8 cellular contexts compared by ENCODE assay signal in genomic region chr17:64534187-64534586, GRCh38. TPM values are rescaled to one million over a fixed set of nuclear protein-coding genes. Genes with fewer than 3 reads are reported as not detected.
DNase-seq lines count a peak whose midpoint lies in the region; ATAC-seq and TF ChIP-seq lines count a peak whose summit lies in the region.

No MANE protein-coding gene starts in this region.

- no peaks in the 10 kb centered on the region for H3K9me3 Mint-ChIP-seq in activated T-cell treated with anti-CD3 and anti-CD28 coated beads, Interleukin-2, amount 50 U/mL, for 72 hours
- no peaks in the 10 kb centered on the region for H3K9me3 Mint-ChIP-seq in stimulated activated naive B cell treated with anti-CD40 and anti-IgM and Interleukin-4, amounts not matched to agents 10 μg/mL and 1 μg/mL and 100 μg/mL, for 72 hours

- in situ Hi-C loops in Panc1 (cut with HindIII; ENCODE audit: low pct_unique_long_range_greater_than_20kb, low sequenced_read_pairs) = no loop called here

- H3K4me3 ChIP-seq in Panc1 (ENCODE audit: low read depth in 2 of 2, low read length in 2 of 2) = no peak overlapping the region
- no peak overlapping the region for H3K4me3 ChIP-seq in epithelial cell of esophagus (ENCODE audit: low read length)
- H3K4me3 ChIP-seq in colonic mucosa = no peak overlapping the region

- peak; percentile 44 for ATAC-seq in activated T-cell treated with anti-CD3 and anti-CD28 coated beads, Interleukin-2, amount 50 U/mL, for 72 hours (replicated peaks in 1 of 2)
- no peak for ATAC-seq in Panc1
- peak; percentile 50 to 52 for ATAC-seq in stimulated activated naive B cell treated with anti-CD40 and anti-IgM and Interleukin-4, amounts not matched to agents 10 μg/mL and 1 μg/mL and 100 μg/mL, for 72 hours (replicated peaks)
- ATAC-seq in omental fat pad (ENCODE audit: low FRiP score) = no peak

- H3K4me1 ChIP-seq in Panc1 (ENCODE audit: control insufficient read depth, insufficient read depth, low read length) (no peaks in the 10 kb centered on the region), colonic mucosa (no peaks in the 10 kb centered on the region)

- H3K4me1 Mint-ChIP-seq in activated T-cell treated with anti-CD3 and anti-CD28 coated beads, Interleukin-2, amount 50 U/mL, for 72 hours (ENCODE audit: low read depth) = no peaks in the 10 kb centered on the region
- peaks cover 10 to 25% of the 10 kb centered on the region in 2 donors for H3K4me1 Mint-ChIP-seq in stimulated activated naive B cell treated with anti-CD40 and anti-IgM and Interleukin-4, amounts not matched to agents 10 μg/mL and 1 μg/mL and 100 μg/mL, for 72 hours

- peak overlapping the region; percentile 81 for H3K27ac Mint-ChIP-seq in activated T-cell treated with anti-CD3 and anti-CD28 coated beads, Interleukin-2, amount 50 U/mL, for 72 hours
- H3K27ac Mint-ChIP-seq in stimulated activated naive B cell treated with anti-CD40 and anti-IgM and Interleukin-4, amounts not matched to agents 10 μg/mL and 1 μg/mL and 100 μg/mL, for 72 hours = peak overlapping the region; percentile 72

- CTCF ChIA-PET in Panc1 (lab: Charles Lee) = no interaction called here

- no TSS peak for BruUV-seq in Panc1 (replicated peaks; lab: Mats Ljungman, UMichigan)

- POLR2A ChIA-PET in Panc1 (lab: Charles Lee) = no interaction called here

- intact Hi-C loops in Panc1 (cut with micrococcal nuclease; ENCODE audit: unreplicated experiment) = no loop called here
- intact Hi-C loops in colonic mucosa (cut with DNase I) = no loop called here

- H3K9ac ChIP-seq in colonic mucosa (ENCODE audit: low read depth in 2 of 2, low read length in 2 of 2) = no peak overlapping the region

- DNase-seq in activated T-cell treated with anti-CD3 and anti-CD28 coated beads, Interleukin-2, amount 50 U/mL, for 72 hours = no peak
- no peak for DNase-seq in activated T-cell treated with anti-CD3 and anti-CD28 coated beads, Interleukin-2, amount 50 U/mL, for 1 hour
- DNase-seq in Panc1 (ENCODE audit: low read depth, low spot score) (no peak), epithelial cell of esophagus (ENCODE audit: low read depth) (peak; percentile 23), NCI-H1417 (lab: John Stamatoyannopoulos, UW) (no peak), omental fat pad (ENCODE audit: low spot score) (no peak), colonic mucosa (no peak)
- DNase-seq in stimulated activated naive B cell treated with anti-CD40 and anti-IgM and Interleukin-4, amounts not matched to agents 10 μg/mL and 1 μg/mL and 100 μg/mL, for 72 hours = no peak

- peaks cover 11 to 29% of the 10 kb centered on the region in 2 donors for H3K36me3 Mint-ChIP-seq in activated T-cell treated with anti-CD3 and anti-CD28 coated beads, Interleukin-2, amount 50 U/mL, for 72 hours (ENCODE audit: insufficient read depth in 2 of 2)
- H3K36me3 Mint-ChIP-seq in stimulated activated naive B cell treated with anti-CD40 and anti-IgM and Interleukin-4, amounts not matched to agents 10 μg/mL and 1 μg/mL and 100 μg/mL, for 72 hours = peaks cover 46 to 61% of the 10 kb centered on the region in 2 donors

- H3K9me3 ChIP-seq in Panc1 (ENCODE audit: control insufficient read depth, insufficient read depth, low read depth, low read length) = no peaks in the 10 kb centered on the region
- H3K9me3 ChIP-seq in colonic mucosa = no peaks in the 10 kb centered on the region

- H3K36me3 ChIP-seq in Panc1 (ENCODE audit: control insufficient read depth, insufficient read depth, low read length) (peaks cover 21% of the 10 kb centered on the region), colonic mucosa (peaks cover 2% of the 10 kb centered on the region)

- TF ChIP-seq CTCF in Panc1 (IDR thresholded peaks at IDR 0.05) (peak; percentile 27; the same call in 1 of the 2 replicates), epithelial cell of esophagus (IDR thresholded peaks at IDR 0.05; ENCODE audit: insufficient read depth, low read depth, low read length, missing control alignments) (peak; percentile 49), omental fat pad (IDR thresholded peaks at IDR 0.05) (no peak), colonic mucosa (IDR thresholded peaks at IDR 0.05) (no peak)

- H3K4me3 Mint-ChIP-seq in activated T-cell treated with anti-CD3 and anti-CD28 coated beads, Interleukin-2, amount 50 U/mL, for 72 hours = no peak overlapping the region
- H3K4me3 Mint-ChIP-seq in stimulated activated naive B cell treated with anti-CD40 and anti-IgM and Interleukin-4, amounts not matched to agents 10 μg/mL and 1 μg/mL and 100 μg/mL, for 72 hours = no peak overlapping the region

- H3K27me3 Mint-ChIP-seq in activated T-cell treated with anti-CD3 and anti-CD28 coated beads, Interleukin-2, amount 50 U/mL, for 72 hours (ENCODE audit: low read depth) = no peaks in the 10 kb centered on the region
- no peaks in the 10 kb centered on the region for H3K27me3 Mint-ChIP-seq in stimulated activated naive B cell treated with anti-CD40 and anti-IgM and Interleukin-4, amounts not matched to agents 10 μg/mL and 1 μg/mL and 100 μg/mL, for 72 hours

- no peak overlapping the region for H3K27ac ChIP-seq in Panc1 (ENCODE audit: low read length)
- no peak overlapping the region for H3K27ac ChIP-seq in colonic mucosa

- no peaks in the 10 kb centered on the region for H3K27me3 ChIP-seq in Panc1 (ENCODE audit: control insufficient read depth, insufficient read depth, low read length)
- H3K27me3 ChIP-seq in colonic mucosa = no peaks in the 10 kb centered on the region

RNA-seq across cellular contexts. Expression of gene CEP95, which starts 27.4 kb away (rescaled TPM):
- 10 to 100 TPM; 70.9 to 80.3 TPM for total RNA-seq in activated T-cell treated with anti-CD3 and anti-CD28 coated beads, Interleukin-2, amount 50 U/mL, for 72 hours
- total RNA-seq in Panc1 (2021; ENCODE audit: unreplicated experiment) (23.2 TPM), omental fat pad (10 to 100 TPM; 30.4 to 60.5 (median 41.3) TPM), colonic mucosa (10 to 100 TPM; 26.4 to 28.5 TPM)
- polyA plus RNA-seq in Panc1 (2012; ENCODE audit: insufficient read length) = 10.7 TPM

RNA-seq across cellular contexts. Expression of gene DDX5, which starts 28.1 kb away (rescaled TPM):
- 1,000 to 10,000 TPM; 1,029 to 1,188 TPM for total RNA-seq in activated T-cell treated with anti-CD3 and anti-CD28 coated beads, Interleukin-2, amount 50 U/mL, for 72 hours
- total RNA-seq in Panc1 (2021; ENCODE audit: unreplicated experiment) = 411 TPM
- polyA plus RNA-seq in Panc1 (2012; ENCODE audit: insufficient read length) = 236 TPM
- total RNA-seq in omental fat pad = 100 to 1,000 TPM; 584 to 997 (median 913) TPM
- 100 to 1,000 TPM; 369 to 444 TPM for total RNA-seq in colonic mucosa

RNA-seq across cellular contexts. Expression of gene POLG2, which starts 37.3 kb away (rescaled TPM):
- total RNA-seq in activated T-cell treated with anti-CD3 and anti-CD28 coated beads, Interleukin-2, amount 50 U/mL, for 72 hours = 10 to 100 TPM; 40.7 to 47.2 TPM
- 19.6 TPM for total RNA-seq in Panc1 (2021; ENCODE audit: unreplicated experiment)
- polyA plus RNA-seq in Panc1 (2012; ENCODE audit: insufficient read length) = 7.7 TPM
- total RNA-seq in omental fat pad = 10 to 100 TPM in 2 of 4 donors, 1 to 10 TPM in 2; 6.3 to 27.3 (median 13.7) TPM
- 10 to 100 TPM; 10.5 to 12.3 TPM for total RNA-seq in colonic mucosa

Comparison
In these comparisons a context has a peak if more than half of its experiments do, and no peak if none do; other contexts are left out.
1. ATAC-seq: peak in activated T-cell treated with anti-CD3 and anti-CD28 coated beads, Interleukin-2, amount 50 U/mL, for 72 hours (2 of 2) and stimulated activated naive B cell treated with anti-CD40 and anti-IgM and Interleukin-4, amounts not matched to agents 10 μg/mL and 1 μg/mL and 100 μg/mL, for 72 hours (2 of 2); none in Panc1 (single experiment) and omental fat pad (single experiment).
2. CTCF ChIP-seq: peak in Panc1 (single experiment) and epithelial cell of esophagus (single experiment); none in omental fat pad (0 of 3) and colonic mucosa (single experiment).